In the genomic region with DNA sequence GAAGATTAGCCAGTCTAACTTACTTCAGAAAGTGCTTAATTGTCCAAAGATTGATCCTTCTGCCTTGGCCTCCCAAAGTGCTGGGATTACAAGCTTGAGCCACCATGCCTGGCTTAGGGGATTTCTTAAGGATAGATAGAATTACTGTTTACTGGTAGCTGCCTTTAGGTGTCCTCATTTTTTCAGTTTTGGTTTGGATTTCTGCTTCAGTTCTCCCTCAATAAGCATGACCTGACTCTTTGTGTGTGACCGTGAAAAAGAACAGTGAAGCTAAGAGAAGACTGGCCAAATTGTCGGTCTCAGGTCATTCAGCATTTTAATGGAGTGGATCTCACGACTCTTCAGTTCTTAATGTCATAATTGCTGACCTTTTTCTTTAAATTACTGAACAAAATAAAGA, we compare ENCODE assay signal across 1 cellular context.
TF ChIP-seq lines count a peak whose summit lies in the region.

No MANE protein-coding gene starts in this region.

TF ChIP-seq in GM12878, 131 proteins besides CTCF, POLR2A, EP300 and RAD21:
- TF ChIP-seq ZNF622 (IDR thresholded peaks at IDR 0.05) (no peak), CBX3 (IDR thresholded peaks at IDR 0.05; ENCODE audit: borderline replicate concordance, low read depth) (no peak), SMARCA5 (IDR thresholded peaks at IDR 0.05) (no peak), RB1 (IDR thresholded peaks at IDR 0.05; ENCODE audit: borderline replicate concordance) (no peak), CEBPZ (IDR thresholded peaks at IDR 0.05; ENCODE audit: low read depth, low read length) (no peak), HCFC1 (IDR thresholded peaks at IDR 0.05; ENCODE audit: low read length) (no peak), TARDBP (IDR thresholded peaks at IDR 0.05; ENCODE audit: borderline replicate concordance) (no peak), CREM (IDR thresholded peaks at IDR 0.05; ENCODE audit: low read depth) (no peak), PAX5 (IDR thresholded peaks at IDR 0.05; ENCODE audit: borderline replicate concordance, low read depth, low read length) (no peak), NR2F1 (conservative IDR thresholded peaks at IDR 0.05) (no peak), BRCA1 (IDR thresholded peaks at IDR 0.05; ENCODE audit: low read depth, low read length) (no peak), RCOR1 (conservative IDR thresholded peaks at IDR 0.05; ENCODE audit: low read depth, low read length) (no peak)
- TF ChIP-seq, protein P1, sequence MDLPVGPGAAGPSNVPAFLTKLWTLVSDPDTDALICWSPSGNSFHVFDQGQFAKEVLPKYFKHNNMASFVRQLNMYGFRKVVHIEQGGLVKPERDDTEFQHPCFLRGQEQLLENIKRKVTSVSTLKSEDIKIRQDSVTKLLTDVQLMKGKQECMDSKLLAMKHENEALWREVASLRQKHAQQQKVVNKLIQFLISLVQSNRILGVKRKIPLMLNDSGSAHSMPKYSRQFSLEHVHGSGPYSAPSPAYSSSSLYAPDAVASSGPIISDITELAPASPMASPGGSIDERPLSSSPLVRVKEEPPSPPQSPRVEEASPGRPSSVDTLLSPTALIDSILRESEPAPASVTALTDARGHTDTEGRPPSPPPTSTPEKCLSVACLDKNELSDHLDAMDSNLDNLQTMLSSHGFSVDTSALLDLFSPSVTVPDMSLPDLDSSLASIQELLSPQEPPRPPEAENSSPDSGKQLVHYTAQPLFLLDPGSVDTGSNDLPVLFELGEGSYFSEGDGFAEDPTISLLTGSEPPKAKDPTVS (IDR thresholded peaks at IDR 0.05; ENCODE audit: low read depth, low read length): no peak
- TF ChIP-seq, protein P2, sequence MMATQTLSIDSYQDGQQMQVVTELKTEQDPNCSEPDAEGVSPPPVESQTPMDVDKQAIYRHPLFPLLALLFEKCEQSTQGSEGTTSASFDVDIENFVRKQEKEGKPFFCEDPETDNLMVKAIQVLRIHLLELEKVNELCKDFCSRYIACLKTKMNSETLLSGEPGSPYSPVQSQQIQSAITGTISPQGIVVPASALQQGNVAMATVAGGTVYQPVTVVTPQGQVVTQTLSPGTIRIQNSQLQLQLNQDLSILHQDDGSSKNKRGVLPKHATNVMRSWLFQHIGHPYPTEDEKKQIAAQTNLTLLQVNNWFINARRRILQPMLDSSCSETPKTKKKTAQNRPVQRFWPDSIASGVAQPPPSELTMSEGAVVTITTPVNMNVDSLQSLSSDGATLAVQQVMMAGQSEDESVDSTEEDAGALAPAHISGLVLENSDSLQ (IDR thresholded peaks at IDR 0.05): no peak
- TF ChIP-seq, protein P3, sequence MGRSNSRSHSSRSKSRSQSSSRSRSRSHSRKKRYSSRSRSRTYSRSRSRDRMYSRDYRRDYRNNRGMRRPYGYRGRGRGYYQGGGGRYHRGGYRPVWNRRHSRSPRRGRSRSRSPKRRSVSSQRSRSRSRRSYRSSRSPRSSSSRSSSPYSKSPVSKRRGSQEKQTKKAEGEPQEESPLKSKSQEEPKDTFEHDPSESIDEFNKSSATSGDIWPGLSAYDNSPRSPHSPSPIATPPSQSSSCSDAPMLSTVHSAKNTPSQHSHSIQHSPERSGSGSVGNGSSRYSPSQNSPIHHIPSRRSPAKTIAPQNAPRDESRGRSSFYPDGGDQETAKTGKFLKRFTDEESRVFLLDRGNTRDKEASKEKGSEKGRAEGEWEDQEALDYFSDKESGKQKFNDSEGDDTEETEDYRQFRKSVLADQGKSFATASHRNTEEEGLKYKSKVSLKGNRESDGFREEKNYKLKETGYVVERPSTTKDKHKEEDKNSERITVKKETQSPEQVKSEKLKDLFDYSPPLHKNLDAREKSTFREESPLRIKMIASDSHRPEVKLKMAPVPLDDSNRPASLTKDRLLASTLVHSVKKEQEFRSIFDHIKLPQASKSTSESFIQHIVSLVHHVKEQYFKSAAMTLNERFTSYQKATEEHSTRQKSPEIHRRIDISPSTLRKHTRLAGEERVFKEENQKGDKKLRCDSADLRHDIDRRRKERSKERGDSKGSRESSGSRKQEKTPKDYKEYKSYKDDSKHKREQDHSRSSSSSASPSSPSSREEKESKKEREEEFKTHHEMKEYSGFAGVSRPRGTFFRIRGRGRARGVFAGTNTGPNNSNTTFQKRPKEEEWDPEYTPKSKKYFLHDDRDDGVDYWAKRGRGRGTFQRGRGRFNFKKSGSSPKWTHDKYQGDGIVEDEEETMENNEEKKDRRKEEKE (IDR thresholded peaks at IDR 0.05): no peak
